ENCODE assay signal across 10 cellular contexts in genomic region chr3:139797724-139798343, GRCh38.
A peak's percentile ranks its signal among the peaks of the same experiment; 100 is the strongest.
DNase-seq lines count a peak whose midpoint lies in the region; ATAC-seq, FAIRE-seq and TF ChIP-seq lines count a peak whose summit lies in the region.
"Had no signal": no experiment of that assay in that cellular context is flagged by ENCODE, and none has a peak within 500 bp of the region (broad histone marks: within the 10 kb centered on the region; RNA-seq: fewer than 3 reads in every experiment).

No MANE protein-coding gene starts in this region.

- no peak for TF ChIP-seq CTCF in osteocyte (IDR thresholded peaks at IDR 0.05)

- no peak overlapping the region for H3K27ac Mint-ChIP-seq in activated CD4-positive, alpha-beta memory T cell treated with anti-CD3 and anti-CD28 coated beads, Interleukin-2, amount 10 ng/mL, durations not matched to agents 7 days and 5 days
- no peak overlapping the region for H3K27ac Mint-ChIP-seq in activated T-helper 17 cell treated with anti-CD3 and anti-CD28 coated beads, Interleukin-2, amount 50 U/mL, for 72 hours
- no peak overlapping the region for H3K27ac Mint-ChIP-seq in stimulated activated effector memory CD8-positive, alpha-beta T cell treated with anti-CD3 and anti-CD28 coated beads, Interleukin-12 subunit alpha, Interleukin-12 subunit beta, amount 100 ng/mL, for 72 hours
- no peak overlapping the region for H3K27ac Mint-ChIP-seq in osteocyte (ENCODE audit: unreplicated experiment)
- H3K27ac Mint-ChIP-seq: activated T-helper 2 cell treated with anti-CD3 and anti-CD28 coated beads, Interferon-gamma antibody, Interleukin-2, Interleukin-4, amounts not matched to agents 10 μg/mL and 5 μg/mL and 100 μg/mL, durations not matched to agents 14 hours and 24 hours and 36 hours had no signal

- ATAC-seq in activated T-helper 17 cell treated with anti-CD3 and anti-CD28 coated beads, Interleukin-2, amount 50 U/mL, for 72 hours (replicated peaks), result no peak
- ATAC-seq in stimulated activated effector memory CD8-positive, alpha-beta T cell treated with anti-CD3 and anti-CD28 coated beads, Interleukin-12 subunit alpha, Interleukin-12 subunit beta, amount 100 ng/mL, for 72 hours, result no peak

- DNase-seq in CD1c-positive myeloid dendritic cell (ENCODE audit: extremely low spot score) (peak; percentile 4), iPS-NIHi11 (ENCODE audit: low spot score) (peak; percentile 75), GM12891 (ENCODE audit: insufficient read length, low spot score) (no peak), osteocyte (ENCODE audit: extremely low spot score, unreplicated experiment) (no peak)
- DNase-seq in activated CD4-positive, alpha-beta memory T cell treated with anti-CD3 and anti-CD28 coated beads, Interleukin-2, amount 10 ng/mL, durations not matched to agents 7 days and 5 days, result peak; percentile 22
- DNase-seq in stimulated activated effector memory CD8-positive, alpha-beta T cell treated with anti-CD3 and anti-CD28 coated beads, Interleukin-12 subunit alpha, Interleukin-12 subunit beta, amount 100 ng/mL, for 72 hours (ENCODE audit: low spot score in 2 of 2), result no peak
- DNase-seq: NCI-H82 had no signal

- H3K4me1 Mint-ChIP-seq in activated CD4-positive, alpha-beta memory T cell treated with anti-CD3 and anti-CD28 coated beads, Interleukin-2, amount 10 ng/mL, durations not matched to agents 7 days and 5 days, result no peaks in the 10 kb centered on the region
- H3K4me1 Mint-ChIP-seq in activated T-helper 17 cell treated with anti-CD3 and anti-CD28 coated beads, Interleukin-2, amount 50 U/mL, for 72 hours, result no peaks in the 10 kb centered on the region
- H3K4me1 Mint-ChIP-seq in stimulated activated effector memory CD8-positive, alpha-beta T cell treated with anti-CD3 and anti-CD28 coated beads, Interleukin-12 subunit alpha, Interleukin-12 subunit beta, amount 100 ng/mL, for 72 hours, result no peaks in the 10 kb centered on the region
- no peaks in the 10 kb centered on the region for H3K4me1 Mint-ChIP-seq in osteocyte (ENCODE audit: unreplicated experiment)

- CTCF ChIA-PET in activated CD4-positive, alpha-beta memory T cell treated with anti-CD3 and anti-CD28 coated beads, Interleukin-2, amount 10 ng/mL, durations not matched to agents 7 days and 5 days (lab: Charles Lee), result no interaction called here

- H3K36me3 Mint-ChIP-seq in activated CD4-positive, alpha-beta memory T cell treated with anti-CD3 and anti-CD28 coated beads, Interleukin-2, amount 10 ng/mL, durations not matched to agents 7 days and 5 days (ENCODE audit: low read depth), result no peaks in the 10 kb centered on the region
- no peaks in the 10 kb centered on the region for H3K36me3 Mint-ChIP-seq in activated T-helper 17 cell treated with anti-CD3 and anti-CD28 coated beads, Interleukin-2, amount 50 U/mL, for 72 hours (ENCODE audit: low read depth)
- H3K36me3 Mint-ChIP-seq in stimulated activated effector memory CD8-positive, alpha-beta T cell treated with anti-CD3 and anti-CD28 coated beads, Interleukin-12 subunit alpha, Interleukin-12 subunit beta, amount 100 ng/mL, for 72 hours, result no peaks in the 10 kb centered on the region
- H3K36me3 Mint-ChIP-seq in osteocyte (ENCODE audit: unreplicated experiment), result no peaks in the 10 kb centered on the region

- no peak overlapping the region for H3K4me3 Mint-ChIP-seq in activated CD4-positive, alpha-beta memory T cell treated with anti-CD3 and anti-CD28 coated beads, Interleukin-2, amount 10 ng/mL, durations not matched to agents 7 days and 5 days
- no peak overlapping the region for H3K4me3 Mint-ChIP-seq in activated T-helper 17 cell treated with anti-CD3 and anti-CD28 coated beads, Interleukin-2, amount 50 U/mL, for 72 hours
- H3K4me3 Mint-ChIP-seq in stimulated activated effector memory CD8-positive, alpha-beta T cell treated with anti-CD3 and anti-CD28 coated beads, Interleukin-12 subunit alpha, Interleukin-12 subunit beta, amount 100 ng/mL, for 72 hours, result no peak overlapping the region
- no peak overlapping the region for H3K4me3 Mint-ChIP-seq in osteocyte (ENCODE audit: unreplicated experiment)

- no peak for FAIRE-seq in GM12891 (lab: Jason Lieb, UNC)

- TF ChIP-seq RAD21 in Ishikawa (IDR thresholded peaks at IDR 0.05; ENCODE audit: low read depth), result no peak

- TF ChIP-seq EP300 in Ishikawa (IDR thresholded peaks at IDR 0.05; ENCODE audit: borderline replicate concordance), result no peak

- no peak for TF ChIP-seq POLR2A in GM12891 (IDR thresholded peaks at IDR 0.05; ENCODE audit: low read depth, low read length)

- H3K9me3 Mint-ChIP-seq in activated CD4-positive, alpha-beta memory T cell treated with anti-CD3 and anti-CD28 coated beads, Interleukin-2, amount 10 ng/mL, durations not matched to agents 7 days and 5 days, result peaks cover 5% of the 10 kb centered on the region
- peaks cover 12% of the 10 kb centered on the region for H3K9me3 Mint-ChIP-seq in activated T-helper 17 cell treated with anti-CD3 and anti-CD28 coated beads, Interleukin-2, amount 50 U/mL, for 72 hours
- peaks cover 6% of the 10 kb centered on the region for H3K9me3 Mint-ChIP-seq in stimulated activated effector memory CD8-positive, alpha-beta T cell treated with anti-CD3 and anti-CD28 coated beads, Interleukin-12 subunit alpha, Interleukin-12 subunit beta, amount 100 ng/mL, for 72 hours
- H3K9me3 Mint-ChIP-seq in osteocyte (ENCODE audit: unreplicated experiment), result peaks cover 5% of the 10 kb centered on the region

- POLR2A ChIA-PET in activated CD4-positive, alpha-beta memory T cell treated with anti-CD3 and anti-CD28 coated beads, Interleukin-2, amount 10 ng/mL, durations not matched to agents 7 days and 5 days (lab: Charles Lee), result no interaction called here

- H3K27me3 Mint-ChIP-seq in activated CD4-positive, alpha-beta memory T cell treated with anti-CD3 and anti-CD28 coated beads, Interleukin-2, amount 10 ng/mL, durations not matched to agents 7 days and 5 days, result no peaks in the 10 kb centered on the region
- H3K27me3 Mint-ChIP-seq in activated T-helper 17 cell treated with anti-CD3 and anti-CD28 coated beads, Interleukin-2, amount 50 U/mL, for 72 hours, result peaks cover 3% of the 10 kb centered on the region
- H3K27me3 Mint-ChIP-seq in osteocyte (ENCODE audit: unreplicated experiment), result peaks cover 14% of the 10 kb centered on the region

TF ChIP-seq in Ishikawa, 13 proteins besides CTCF, POLR2A, EP300 and RAD21:
- TF ChIP-seq TAF1 (IDR thresholded peaks at IDR 0.05; ENCODE audit: low read depth), result no peak
- no peak for TF ChIP-seq CEBPB (IDR thresholded peaks at IDR 0.05)
- peak; percentile 95 for TF ChIP-seq REST (IDR thresholded peaks at IDR 0.05; ENCODE audit: low read depth)
- no peak for TF ChIP-seq YY1 (IDR thresholded peaks at IDR 0.05; ENCODE audit: low read depth)

TF ChIP-seq in GM12891, 5 proteins besides CTCF, POLR2A, EP300 and RAD21:
- TF ChIP-seq SPI1 (IDR thresholded peaks at IDR 0.05; ENCODE audit: low read depth, low read length) (no peak), POU2F2 (IDR thresholded peaks at IDR 0.05; ENCODE audit: low read depth, low read length) (no peak), POLR2AphosphoS5 (IDR thresholded peaks at IDR 0.05; ENCODE audit: low read depth, low read length) (no peak)

Comparison
In these comparisons a context has a peak if more than half of its experiments do, and no peak if none do; other contexts are left out.
1. DNase-seq: peak in CD1c-positive myeloid dendritic cell (single experiment), activated CD4-positive, alpha-beta memory T cell treated with anti-CD3 and anti-CD28 coated beads, Interleukin-2, amount 10 ng/mL, durations not matched to agents 7 days and 5 days (single experiment) and iPS-NIHi11 (single experiment); none in stimulated activated effector memory CD8-positive, alpha-beta T cell treated with anti-CD3 and anti-CD28 coated beads, Interleukin-12 subunit alpha, Interleukin-12 subunit beta, amount 100 ng/mL, for 72 hours (0 of 2), GM12891 (single experiment) and osteocyte (single experiment).